In the genomic region with DNA sequence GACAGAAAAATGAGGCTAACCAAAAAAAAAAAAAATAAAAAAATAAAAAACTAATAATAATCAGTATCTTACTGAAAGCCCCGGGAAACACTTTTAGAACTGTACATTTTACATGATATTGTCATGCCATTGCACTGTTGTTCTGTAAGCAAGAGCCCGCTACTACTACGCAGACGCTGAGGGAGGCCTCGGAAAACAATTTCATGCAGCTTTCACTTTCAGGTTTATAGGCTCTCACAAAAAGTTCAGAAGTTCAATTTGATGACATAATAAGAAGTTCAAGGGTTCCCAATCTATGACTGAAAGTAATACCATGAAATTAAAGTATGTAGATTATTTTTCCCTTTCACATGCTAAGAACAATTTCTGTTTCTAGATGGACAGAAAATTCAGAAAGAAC, we compare ENCODE assay signal across 11 cellular contexts.
DNase-seq lines count a peak whose midpoint lies in the region; ATAC-seq and TF ChIP-seq lines count a peak whose summit lies in the region.
"Had no signal": no experiment of that assay in that cellular context is flagged by ENCODE, and none has a peak within 500 bp of the region (broad histone marks: within the 10 kb centered on the region; RNA-seq: fewer than 3 reads in every experiment).

No MANE protein-coding gene starts in this region.

- H3K27me3 Mint-ChIP-seq in CD14-positive monocyte (ENCODE audit: low read depth in 3 of 3) (no peaks in the 10 kb centered on the region), endothelial cell (ENCODE audit: unreplicated experiment) (no peaks in the 10 kb centered on the region)
- peaks cover 4% of the 10 kb centered on the region for H3K27me3 Mint-ChIP-seq in activated naive CD4-positive, alpha-beta T cell treated with anti-CD3 and anti-CD28 coated beads, Interleukin-2, amount 10 ng/mL, durations not matched to agents 7 days and 5 days
- H3K27me3 Mint-ChIP-seq: B cell had no signal

- peak overlapping the region in 5 of 7 donors; percentile 38 to 86 (median 65) for H3K27ac Mint-ChIP-seq in CD14-positive monocyte
- peak overlapping the region; percentile 84 for H3K27ac Mint-ChIP-seq in activated naive CD4-positive, alpha-beta T cell treated with anti-CD3 and anti-CD28 coated beads, Interleukin-2, amount 10 ng/mL, durations not matched to agents 7 days and 5 days
- no peak overlapping the region for H3K27ac Mint-ChIP-seq in endothelial cell (ENCODE audit: unreplicated experiment)
- H3K27ac Mint-ChIP-seq: B cell had no signal

- ATAC-seq in GM18520 (IDR thresholded peaks at IDR 0.05; ENCODE audit: unreplicated experiment) (peak; percentile 66), HG03139 (IDR thresholded peaks at IDR 0.05; ENCODE audit: unreplicated experiment) (peak; percentile 64), HG03460 (IDR thresholded peaks at IDR 0.05; ENCODE audit: unreplicated experiment) (no peak)

- no peak for DNase-seq in CD14-positive monocyte (ENCODE audit: low spot score)
- peak; percentile 40 for DNase-seq in activated naive CD4-positive, alpha-beta T cell treated with anti-CD3 and anti-CD28 coated beads, Interleukin-2, amount 10 ng/mL, durations not matched to agents 7 days and 5 days
- DNase-seq in endothelial cell (ENCODE audit: low spot score): no peak
- no peak for DNase-seq in DMS79 (lab: John Stamatoyannopoulos, UW)
- DNase-seq in activated CD4-positive, CD25-positive, alpha-beta regulatory T cell treated with anti-CD3 and anti-CD28 coated beads, Interleukin-2, amount 50 U/mL, for 72 hours: no peak
- DNase-seq: cortex of kidney, NCI-H1092 treated with DMSO at 0.1 percent for 48 hours had no signal

- H3K4me1 Mint-ChIP-seq in CD14-positive monocyte: peaks cover 8% of the 10 kb centered on the region
- peaks cover 17% of the 10 kb centered on the region for H3K4me1 Mint-ChIP-seq in activated naive CD4-positive, alpha-beta T cell treated with anti-CD3 and anti-CD28 coated beads, Interleukin-2, amount 10 ng/mL, durations not matched to agents 7 days and 5 days
- no peaks in the 10 kb centered on the region for H3K4me1 Mint-ChIP-seq in endothelial cell (ENCODE audit: unreplicated experiment)
- H3K4me1 Mint-ChIP-seq: B cell had no signal

- H3K36me3 Mint-ChIP-seq in CD14-positive monocyte (no peaks in the 10 kb centered on the region), endothelial cell (ENCODE audit: low read depth, unreplicated experiment) (no peaks in the 10 kb centered on the region)
- H3K36me3 Mint-ChIP-seq in activated naive CD4-positive, alpha-beta T cell treated with anti-CD3 and anti-CD28 coated beads, Interleukin-2, amount 10 ng/mL, durations not matched to agents 7 days and 5 days: no peaks in the 10 kb centered on the region

- H3K9me3 Mint-ChIP-seq in CD14-positive monocyte: peaks cover 0 to 2% (median 1%) of the 10 kb centered on the region in 7 donors
- H3K9me3 Mint-ChIP-seq in activated naive CD4-positive, alpha-beta T cell treated with anti-CD3 and anti-CD28 coated beads, Interleukin-2, amount 10 ng/mL, durations not matched to agents 7 days and 5 days: no peaks in the 10 kb centered on the region
- H3K9me3 Mint-ChIP-seq in endothelial cell (ENCODE audit: unreplicated experiment): no peaks in the 10 kb centered on the region

- TF ChIP-seq CTCF in CD14-positive monocyte (IDR thresholded peaks at IDR 0.05) (no peak), endothelial cell (IDR thresholded peaks at IDR 0.05; ENCODE audit: unreplicated experiment) (no peak)

- CTCF ChIA-PET in activated naive CD4-positive, alpha-beta T cell treated with anti-CD3 and anti-CD28 coated beads, Interleukin-2, amount 10 ng/mL, durations not matched to agents 7 days and 5 days (lab: Charles Lee): no interaction called here

- H3K4me3 Mint-ChIP-seq in CD14-positive monocyte (no peak overlapping the region), endothelial cell (ENCODE audit: unreplicated experiment) (no peak overlapping the region)
- H3K4me3 Mint-ChIP-seq in activated naive CD4-positive, alpha-beta T cell treated with anti-CD3 and anti-CD28 coated beads, Interleukin-2, amount 10 ng/mL, durations not matched to agents 7 days and 5 days: peak overlapping the region; percentile 49
- H3K4me3 Mint-ChIP-seq: B cell had no signal

- intact Hi-C loops in CD14-positive monocyte (cut with micrococcal nuclease): no loop called here
